14 cellular contexts compared by ENCODE assay signal in the genomic region with DNA sequence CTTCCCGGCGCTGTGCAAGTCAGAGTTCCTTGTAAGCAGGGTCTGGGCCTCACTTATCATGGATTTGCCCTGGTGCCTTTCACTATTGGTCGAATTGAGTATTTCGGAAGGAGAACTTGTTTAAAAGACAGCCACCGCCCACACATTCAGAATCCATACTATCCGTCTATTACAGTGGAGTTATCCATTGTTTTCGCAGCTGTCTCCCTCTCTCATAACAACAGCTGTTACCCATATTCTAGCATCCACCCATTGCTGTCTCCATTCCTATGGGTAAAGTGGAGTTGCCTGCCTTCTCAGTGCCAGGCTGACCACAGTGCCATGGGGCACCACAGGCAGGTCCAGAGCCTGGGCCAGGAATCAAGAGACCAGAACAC. TPM values are rescaled to one million over a fixed set of nuclear protein-coding genes. Genes with fewer than 3 reads are reported as not detected.
DNase-seq lines count a peak whose midpoint lies in the region; ATAC-seq and TF ChIP-seq lines count a peak whose summit lies in the region.
"Had no signal": no experiment of that assay in that cellular context is flagged by ENCODE, and none has a peak within 500 bp of the region (broad histone marks: within the 10 kb centered on the region; RNA-seq: fewer than 3 reads in every experiment).

No MANE protein-coding gene starts in this region.

- H3K79me2 ChIP-seq in smooth muscle cell (ENCODE audit: low read depth): no peaks in the 10 kb centered on the region

- CTCF ChIA-PET in activated CD4-positive, alpha-beta T cell treated with anti-CD3 and anti-CD28 coated beads for 36 hours (lab: Charles Lee): interaction anchor here (1.5 kb wide), 1 partner anchor 180 kb away, joined by 5 read pairs; no protein-coding TSS in a partner anchor

- H3K9me3 ChIP-seq in smooth muscle cell (replicated peaks; ENCODE audit: low read depth): no peaks in the 10 kb centered on the region

- H2AFZ ChIP-seq in smooth muscle cell (ENCODE audit: low read depth): no peak overlapping the region

- intact Hi-C loops in activated CD4-positive, alpha-beta T cell treated with anti-CD3 and anti-CD28 coated beads for 36 hours (cut with DNase I, micrococcal nuclease): loop anchor here in 1 of 2 experiments (2.0 kb wide), 1 partner anchor 75 kb away; the partner anchor contains the start of gene LARP1
- intact Hi-C loops in lower leg skin (cut with DNase I; ENCODE audit: low total_unique reads): no loop called here

- POLR2A ChIA-PET in activated CD4-positive, alpha-beta T cell treated with anti-CD3 and anti-CD28 coated beads for 36 hours (lab: Charles Lee): interaction anchor here (1.8 to 2.0 kb wide), 2 partner anchors 27 to 28 kb away, joined by 5 to 7 read pairs; partner anchors contain the start of gene CNOT8

- H3K9ac ChIP-seq in smooth muscle cell (ENCODE audit: low read depth): no peak overlapping the region

- 94% methylated on average over 7 of the region's 7 CpGs for WGBS in smooth muscle cell (ENCODE audit: low lambda C conversion rate)
- 58 to 61% methylated on average over 7 of the region's 7 CpGs for WGBS in lower leg skin, 2 donors

- peak overlapping the region; percentile 75 for H3K27ac Mint-ChIP-seq in activated CD4-positive, alpha-beta T cell treated with anti-CD3 and anti-CD28 coated beads for 36 hours

- peak overlapping the region; percentile 92 for H3K27ac ChIP-seq in epithelial cell of prostate
- peak overlapping the region; percentile 57 for H3K27ac ChIP-seq in smooth muscle cell (ENCODE audit: low read depth)

- no peaks in the 10 kb centered on the region for H4K20me1 ChIP-seq in smooth muscle cell (ENCODE audit: low read depth)

- no peak for TF ChIP-seq CTCF in smooth muscle cell (IDR thresholded peaks at IDR 0.05; ENCODE audit: borderline replicate concordance, insufficient read depth, poor library complexity, severe bottlenecking)
- TF ChIP-seq CTCF in lower leg skin (IDR thresholded peaks at IDR 0.05): no peak

- no peaks in the 10 kb centered on the region for H3K4me1 ChIP-seq in smooth muscle cell (ENCODE audit: low read depth)

- DNase-seq in activated CD4-positive, alpha-beta T cell treated with anti-CD3 and anti-CD28 coated beads for 36 hours: no peak
- DNase-seq in activated CD4-positive, alpha-beta T cell treated with anti-CD3 and anti-CD28 coated beads for 48 hours: no peak
- DNase-seq in SHP77 treated with DMSO at 0.1 percent for 48 hours (lab: John Stamatoyannopoulos, UW) (peak; percentile 72), epithelial cell of prostate (ENCODE audit: low read depth, low spot score) (no peak), smooth muscle cell (lab: John Stamatoyannopoulos, UW; ENCODE audit: unreplicated experiment) (no peak), DMS114 treated with DMSO at 0.1 percent for 48 hours (lab: John Stamatoyannopoulos, UW; ENCODE audit: unreplicated experiment) (no peak), lower leg skin (ENCODE audit: low spot score in 2 of 2) (no peak)
- DNase-seq: anterior cingulate cortex, foreskin melanocyte, left cardiac atrium, NCI-H1694 treated with DMSO at 0.1 percent for 48 hours had no signal

- H3K27me3 Mint-ChIP-seq in activated CD4-positive, alpha-beta T cell treated with anti-CD3 and anti-CD28 coated beads for 36 hours: no peaks in the 10 kb centered on the region

- no peak overlapping the region for H3K4me3 Mint-ChIP-seq in activated CD4-positive, alpha-beta T cell treated with anti-CD3 and anti-CD28 coated beads for 36 hours

- H3K27me3 ChIP-seq in smooth muscle cell (ENCODE audit: low read depth): no peaks in the 10 kb centered on the region
- H3K27me3 ChIP-seq: dorsolateral prefrontal cortex had no signal

- no peaks in the 10 kb centered on the region for H3K9me3 Mint-ChIP-seq in activated CD4-positive, alpha-beta T cell treated with anti-CD3 and anti-CD28 coated beads for 36 hours (ENCODE audit: low read depth)

- H3K36me3 ChIP-seq in smooth muscle cell (ENCODE audit: low read depth): no peaks in the 10 kb centered on the region

- H3K4me1 Mint-ChIP-seq in activated CD4-positive, alpha-beta T cell treated with anti-CD3 and anti-CD28 coated beads for 36 hours: peaks cover 39% of the 10 kb centered on the region

- no peak for ATAC-seq in activated CD4-positive, alpha-beta T cell treated with anti-CD3 and anti-CD28 coated beads for 36 hours
- no peak for ATAC-seq in HG03135 (IDR thresholded peaks at IDR 0.05; ENCODE audit: unreplicated experiment)

- H3K36me3 Mint-ChIP-seq in activated CD4-positive, alpha-beta T cell treated with anti-CD3 and anti-CD28 coated beads for 36 hours (ENCODE audit: low read depth): peaks cover 36% of the 10 kb centered on the region

- H3K4me3 ChIP-seq in smooth muscle cell: no peak overlapping the region
- no peak overlapping the region for H3K4me3 ChIP-seq in lower leg skin (ENCODE audit: low read depth, poor library complexity, severe bottlenecking)
- H3K4me3 ChIP-seq: dorsolateral prefrontal cortex had no signal

- no peak overlapping the region for H3K4me2 ChIP-seq in smooth muscle cell

- peaks cover 4% of the 10 kb centered on the region for H3F3A ChIP-seq in smooth muscle cell (ENCODE audit: low read depth)

- TF ChIP-seq POLR2A in lower leg skin (IDR thresholded peaks at IDR 0.05): no peak

RNA-seq across cellular contexts. Expression of gene FAXDC2, which starts 20.2 kb away (rescaled TPM):
- total RNA-seq in activated CD4-positive, alpha-beta T cell treated with anti-CD3 and anti-CD28 coated beads for 36 hours: under 1 TPM in 1 of 2 experiments, not detected in 1; 0.14 TPM
- total RNA-seq in smooth muscle cell (2.0 and 6.3 TPM in 2 replicates), lower leg skin (10 to 100 TPM; 20.2 to 72.8 (median 47.3) TPM)
- polyA plus RNA-seq in smooth muscle cell: 2.5 and 4.0 TPM in 2 replicates
- total RNA-seq: T-helper 1 cell treated with Interleukin-12 subunit alpha and Interleukin-12 subunit beta and Interleukin-4 antibody, amounts not matched to agents 30 ng/mL and 1 ng/mL, for 36 hours had no signal

RNA-seq across cellular contexts. Expression of gene CNOT8, which starts 28.2 kb away (rescaled TPM):
- 10 to 100 TPM; 61.8 to 78.1 TPM for total RNA-seq in activated CD4-positive, alpha-beta T cell treated with anti-CD3 and anti-CD28 coated beads for 36 hours
- total RNA-seq in smooth muscle cell (76.4 and 85.0 TPM in 2 replicates), lower leg skin (10 to 100 TPM; 47.8 to 92.9 (median 65.4) TPM)
- polyA plus RNA-seq in smooth muscle cell: 49.5 and 54.9 TPM in 2 replicates
